ENCODE assay signal across 11 cellular contexts in genomic region chr6:27616313-27617045, GRCh38.
DNase-seq lines count a peak whose midpoint lies in the region; ATAC-seq and TF ChIP-seq lines count a peak whose summit lies in the region.
"Had no signal": no experiment of that assay in that cellular context is flagged by ENCODE, and none has a peak within 500 bp of the region (broad histone marks: within the 10 kb centered on the region; RNA-seq: fewer than 3 reads in every experiment).

No MANE protein-coding gene starts in this region.

- no peak overlapping the region for H3K27ac Mint-ChIP-seq in activated CD4-positive, alpha-beta T cell treated with anti-CD3 and anti-CD28 coated beads, Interleukin-2, amount 10 ng/mL, durations not matched to agents 24 days and 14 days
- no peak overlapping the region for H3K27ac Mint-ChIP-seq in progenitor cell of endocrine pancreas

- peak overlapping the region; percentile 83 for H3K4me3 Mint-ChIP-seq in activated CD4-positive, alpha-beta T cell treated with anti-CD3 and anti-CD28 coated beads, Interleukin-2, amount 10 ng/mL, durations not matched to agents 24 days and 14 days
- peak overlapping the region; percentile 89 for H3K4me3 Mint-ChIP-seq in progenitor cell of endocrine pancreas (ENCODE audit: low read depth)

- in situ Hi-C loops in Panc1 (cut with HindIII; ENCODE audit: low pct_unique_long_range_greater_than_20kb, low sequenced_read_pairs): no loop called here

- peaks cover 38% of the 10 kb centered on the region for H3K27me3 Mint-ChIP-seq in activated CD4-positive, alpha-beta T cell treated with anti-CD3 and anti-CD28 coated beads, Interleukin-2, amount 10 ng/mL, durations not matched to agents 24 days and 14 days
- H3K27me3 Mint-ChIP-seq in progenitor cell of endocrine pancreas: peaks cover 8% of the 10 kb centered on the region

- H3K4me3 ChIP-seq in Panc1 (ENCODE audit: low read depth in 2 of 2, low read length in 2 of 2) (peak overlapping the region; percentile 71 to 84), epithelial cell of proximal tubule (ENCODE audit: low read depth, low read length) (peak overlapping the region; percentile 56)

- 0 out of 2 replicates have a peak overlapping the region, but pooled peaks have one; percentile 9 for H3K27ac ChIP-seq in Panc1 (ENCODE audit: low read length)

- 0 out of 2 replicates have a peak, but pooled peaks cover 3% of the 10 kb centered on the region for H3K4me1 ChIP-seq in Panc1 (ENCODE audit: control insufficient read depth, insufficient read depth, low read length)

- POLR2A ChIA-PET in Panc1 (lab: Charles Lee): no interaction called here

- H3K9me3 ChIP-seq in Panc1 (ENCODE audit: control insufficient read depth, insufficient read depth, low read depth, low read length): no peaks in the 10 kb centered on the region

- TF ChIP-seq CTCF in Panc1 (IDR thresholded peaks at IDR 0.05): no peak
- no peak for TF ChIP-seq CTCF in epithelial cell of proximal tubule (conservative IDR thresholded peaks at IDR 0.05; ENCODE audit: low read depth, low read length)
- TF ChIP-seq CTCF in progenitor cell of endocrine pancreas (IDR thresholded peaks at IDR 0.05; ENCODE audit: unreplicated experiment): no peak

- intact Hi-C loops in activated CD4-positive, alpha-beta T cell treated with anti-CD3 and anti-CD28 coated beads, Interleukin-2, amount 10 ng/mL, durations not matched to agents 24 days and 14 days (cut with micrococcal nuclease): no loop called here
- intact Hi-C loops in Panc1 (cut with micrococcal nuclease; ENCODE audit: unreplicated experiment): loop anchor here (5.0 kb wide), 1 partner anchor 56 kb away; no protein-coding TSS in a partner anchor

- no peaks in the 10 kb centered on the region for H3K36me3 ChIP-seq in Panc1 (ENCODE audit: control insufficient read depth, insufficient read depth, low read length)

- no peak for DNase-seq in activated CD4-positive, alpha-beta T cell treated with anti-CD3 and anti-CD28 coated beads, Interleukin-2, amount 10 ng/mL, durations not matched to agents 24 days and 14 days
- no peak for DNase-seq in activated CD4-positive, alpha-beta T cell treated with anti-CD3 and anti-CD28 coated beads, Interleukin-2, amount 50 U/mL, for 1 hour
- no peak for DNase-seq in Panc1 (ENCODE audit: low read depth, low spot score)
- DNase-seq in epithelial cell of proximal tubule (ENCODE audit: low read depth): no peak
- DNase-seq in progenitor cell of endocrine pancreas (ENCODE audit: low spot score, unreplicated experiment): no peak
- DNase-seq in NCI-H748 treated with DMSO at 0.1 percent for 48 hours (lab: John Stamatoyannopoulos, UW): no peak
- DNase-seq in amygdala (lab: John Stamatoyannopoulos, UW): no peak
- no peak for DNase-seq in UCSD-AML1 (lab: John Stamatoyannopoulos, UW; ENCODE audit: unreplicated experiment)
- DNase-seq: activated CD4-positive, alpha-beta T cell treated with anti-CD3 and anti-CD28 coated beads, Interleukin-2, amount 50 U/mL, for 4 hours; NCI-H146; nucleus accumbens had no signal

- no peaks in the 10 kb centered on the region for H3K27me3 ChIP-seq in Panc1 (ENCODE audit: control insufficient read depth, insufficient read depth, low read length)

- ATAC-seq in Panc1: no peak

- BruUV-seq in Panc1 (replicated peaks; lab: Mats Ljungman, UMichigan): no TSS peak

- CTCF ChIA-PET in Panc1 (lab: Charles Lee): interaction anchor here (0.5 kb wide), 2 partner anchors 335 to 987 kb away, joined by 3 to 7 read pairs; no protein-coding TSS in a partner anchor

- no peaks in the 10 kb centered on the region for H3K9me3 Mint-ChIP-seq in activated CD4-positive, alpha-beta T cell treated with anti-CD3 and anti-CD28 coated beads, Interleukin-2, amount 10 ng/mL, durations not matched to agents 24 days and 14 days
- H3K9me3 Mint-ChIP-seq in progenitor cell of endocrine pancreas (ENCODE audit: low read depth): no peaks in the 10 kb centered on the region

- H3K36me3 Mint-ChIP-seq in activated CD4-positive, alpha-beta T cell treated with anti-CD3 and anti-CD28 coated beads, Interleukin-2, amount 10 ng/mL, durations not matched to agents 24 days and 14 days (ENCODE audit: low read depth): no peaks in the 10 kb centered on the region
- no peaks in the 10 kb centered on the region for H3K36me3 Mint-ChIP-seq in progenitor cell of endocrine pancreas (ENCODE audit: insufficient read depth)

- peaks cover 16% of the 10 kb centered on the region for H3K4me1 Mint-ChIP-seq in activated CD4-positive, alpha-beta T cell treated with anti-CD3 and anti-CD28 coated beads, Interleukin-2, amount 10 ng/mL, durations not matched to agents 24 days and 14 days
- H3K4me1 Mint-ChIP-seq in progenitor cell of endocrine pancreas (ENCODE audit: low read depth): peaks cover 15% of the 10 kb centered on the region
